Comparison of ENCODE assay signal across 18 cellular contexts in the genomic region with DNA sequence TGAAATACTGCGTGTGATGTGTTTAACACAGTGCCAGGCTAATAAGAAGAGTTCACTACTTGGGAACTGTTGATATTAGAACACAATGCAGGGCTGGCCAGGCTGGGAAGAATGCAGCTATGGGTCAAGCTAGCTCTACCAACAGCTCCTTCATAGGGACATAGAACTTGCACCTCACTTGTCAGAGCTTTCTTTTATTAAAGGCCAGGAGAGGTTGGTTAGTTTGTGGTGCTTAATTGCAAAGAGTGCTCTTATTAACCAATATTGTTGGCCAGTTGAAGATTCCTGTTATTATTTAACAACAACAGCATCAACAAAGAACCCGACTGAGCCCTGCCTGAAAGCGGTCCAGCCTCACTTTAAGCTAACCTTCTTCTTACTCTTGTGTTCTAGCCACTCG. TPM values are rescaled to one million over a fixed set of nuclear protein-coding genes. Genes with fewer than 3 reads are reported as not detected.
DNase-seq lines count a peak whose midpoint lies in the region; ATAC-seq and TF ChIP-seq lines count a peak whose summit lies in the region.
"Had no signal": no experiment of that assay in that cellular context is flagged by ENCODE, and none has a peak within 500 bp of the region (broad histone marks: within the 10 kb centered on the region; RNA-seq: fewer than 3 reads in every experiment).

No MANE protein-coding gene starts in this region.

- no peaks in the 10 kb centered on the region for H3K9me3 ChIP-seq in Karpas-422 (ENCODE audit: low read length)
- no peaks in the 10 kb centered on the region for H3K9me3 ChIP-seq in transverse colon
- H3K9me3 ChIP-seq in ovary: no peaks in the 10 kb centered on the region
- H3K9me3 ChIP-seq: A549, BE2C had no signal

- H2AFZ ChIP-seq in Karpas-422 (ENCODE audit: low read length): no peak overlapping the region
- H2AFZ ChIP-seq: GM23248 had no signal

- H3K4me3 Mint-ChIP-seq in Calu3 (ENCODE audit: low read depth, unreplicated experiment): no peak overlapping the region
- H3K4me3 Mint-ChIP-seq in stimulated activated memory B cell treated with anti-CD40 and anti-IgM and Interleukin-4, amounts not matched to agents 10 μg/mL and 1 μg/mL and 100 μg/mL, for 72 hours: no peak overlapping the region
- H3K4me3 Mint-ChIP-seq: CD8-positive, alpha-beta T cell; IgD-negative memory B cell had no signal

- intact Hi-C loops in Calu3 (cut with micrococcal nuclease; ENCODE audit: unreplicated experiment) (no loop called here), transverse colon (cut with DNase I; ENCODE audit: low total_unique reads) (no loop called here), ovary (cut with DNase I) (no loop called here)

- 0 out of 2 replicates have a peak, but pooled peaks cover 2% of the 10 kb centered on the region for H3K27me3 ChIP-seq in Karpas-422 (ENCODE audit: low read length)
- no peaks in the 10 kb centered on the region for H3K27me3 ChIP-seq in transverse colon
- no peaks in the 10 kb centered on the region for H3K27me3 ChIP-seq in ovary
- H3K27me3 ChIP-seq: BE2C had no signal

- H3K36me3 ChIP-seq in Karpas-422 (ENCODE audit: insufficient read depth, low read length): no peaks in the 10 kb centered on the region
- no peaks in the 10 kb centered on the region for H3K36me3 ChIP-seq in transverse colon
- no peaks in the 10 kb centered on the region for H3K36me3 ChIP-seq in ovary
- H3K36me3 ChIP-seq: BE2C had no signal

- H3K36me3 Mint-ChIP-seq in Calu3 (ENCODE audit: insufficient read depth, unreplicated experiment): peaks cover 14% of the 10 kb centered on the region
- no peaks in the 10 kb centered on the region for H3K36me3 Mint-ChIP-seq in stimulated activated memory B cell treated with anti-CD40 and anti-IgM and Interleukin-4, amounts not matched to agents 10 μg/mL and 1 μg/mL and 100 μg/mL, for 72 hours
- H3K36me3 Mint-ChIP-seq: CD8-positive, alpha-beta T cell; IgD-negative memory B cell had no signal

- TF ChIP-seq POLR2A in transverse colon (IDR thresholded peaks at IDR 0.05): no peak
- no peak for TF ChIP-seq POLR2A in ovary (IDR thresholded peaks at IDR 0.05)

- H3K9ac ChIP-seq in Karpas-422 (ENCODE audit: low read length): no peak overlapping the region
- H3K9ac ChIP-seq: GM23248 had no signal

- H4K20me1 ChIP-seq in Karpas-422 (ENCODE audit: insufficient read depth, low read depth, low read length): no peaks in the 10 kb centered on the region

- DNase-seq in Calu3: no peak
- DNase-seq in Karpas-422: peak; percentile 20
- DNase-seq in mucosa of gallbladder (ENCODE audit: low spot score): peak; percentile 13
- no peak for DNase-seq in transverse colon
- no peak for DNase-seq in ovary
- DNase-seq in islet precursor cell: no peak
- DNase-seq: BE2C; CD8-positive, alpha-beta T cell; COR-L47; DND-41; GDM1; GM23248 had no signal

- 77 to 79% methylated on average over 4 of the region's 4 CpGs for WGBS in transverse colon (ENCODE audit: low coverage in 1 of 2), 2 donors
- 67 to 72% (median 70%) methylated on average over 4 of the region's 4 CpGs for WGBS in ovary, 3 donors

- H3K27ac ChIP-seq in Karpas-422 (ENCODE audit: low read length) (no peak overlapping the region), transverse colon (peak overlapping the region in 3 of 4 donors; percentile 49 to 73 (median 60)), ovary (no peak overlapping the region)
- H3K27ac ChIP-seq: A549, C4-2B, GM23248, HL-60 had no signal

- no peaks in the 10 kb centered on the region for H3K9me2 ChIP-seq in Karpas-422 (replicated peaks; ENCODE audit: insufficient read depth, low read length)

- H3K4me1 Mint-ChIP-seq in Calu3 (ENCODE audit: low read depth, unreplicated experiment): peaks cover 67% of the 10 kb centered on the region
- no peaks in the 10 kb centered on the region for H3K4me1 Mint-ChIP-seq in stimulated activated memory B cell treated with anti-CD40 and anti-IgM and Interleukin-4, amounts not matched to agents 10 μg/mL and 1 μg/mL and 100 μg/mL, for 72 hours
- H3K4me1 Mint-ChIP-seq: IgD-negative memory B cell had no signal

- H3K4me3 ChIP-seq in Karpas-422 (ENCODE audit: low read length) (no peak overlapping the region), transverse colon (no peak overlapping the region), ovary (no peak overlapping the region)
- H3K4me3 ChIP-seq: A549, GM23248 had no signal

- no peak for TF ChIP-seq CTCF in Calu3 (IDR thresholded peaks at IDR 0.05; ENCODE audit: unreplicated experiment)
- TF ChIP-seq CTCF in transverse colon (IDR thresholded peaks at IDR 0.05): no peak
- TF ChIP-seq CTCF in ovary (IDR thresholded peaks at IDR 0.05): no peak

- peak overlapping the region; percentile 73 for H3K27ac Mint-ChIP-seq in Calu3 (ENCODE audit: unreplicated experiment)
- no peak overlapping the region for H3K27ac Mint-ChIP-seq in stimulated activated memory B cell treated with anti-CD40 and anti-IgM and Interleukin-4, amounts not matched to agents 10 μg/mL and 1 μg/mL and 100 μg/mL, for 72 hours
- H3K27ac Mint-ChIP-seq: CD8-positive, alpha-beta T cell; IgD-negative memory B cell had no signal

- no peak for TF ChIP-seq EP300 in transverse colon (IDR thresholded peaks at IDR 0.05; ENCODE audit: low read depth)
- no peak for TF ChIP-seq EP300 in ovary (IDR thresholded peaks at IDR 0.05)

- CTCF ChIA-PET in Calu3 (lab: Charles Lee): no interaction called here

- no peaks in the 10 kb centered on the region for H3K9me3 Mint-ChIP-seq in Calu3 (ENCODE audit: low read depth, unreplicated experiment)
- H3K9me3 Mint-ChIP-seq in stimulated activated memory B cell treated with anti-CD40 and anti-IgM and Interleukin-4, amounts not matched to agents 10 μg/mL and 1 μg/mL and 100 μg/mL, for 72 hours: no peaks in the 10 kb centered on the region
- H3K9me3 Mint-ChIP-seq: CD8-positive, alpha-beta T cell had no signal

- H3K4me2 ChIP-seq in Karpas-422 (ENCODE audit: low read depth, low read length, poor library complexity, severe bottlenecking): no peak overlapping the region
- H3K4me2 ChIP-seq: A549 had no signal

- no peaks in the 10 kb centered on the region for H3K27me3 Mint-ChIP-seq in Calu3 (ENCODE audit: unreplicated experiment)
- peaks cover 14% of the 10 kb centered on the region for H3K27me3 Mint-ChIP-seq in stimulated activated memory B cell treated with anti-CD40 and anti-IgM and Interleukin-4, amounts not matched to agents 10 μg/mL and 1 μg/mL and 100 μg/mL, for 72 hours
- H3K27me3 Mint-ChIP-seq: IgD-negative memory B cell had no signal

- ATAC-seq in stimulated activated memory B cell treated with anti-CD40 and anti-IgM and Interleukin-4, amounts not matched to agents 10 μg/mL and 1 μg/mL and 100 μg/mL, for 72 hours: no peak
- ATAC-seq: CD8-positive, alpha-beta T cell; HCT116 had no signal

- no peaks in the 10 kb centered on the region for H3K4me1 ChIP-seq in Karpas-422 (ENCODE audit: low read length)
- peaks cover 7 to 37% (median 14%) of the 10 kb centered on the region in 4 donors for H3K4me1 ChIP-seq in transverse colon
- H3K4me1 ChIP-seq in ovary (ENCODE audit: insufficient read depth): no peaks in the 10 kb centered on the region
- H3K4me1 ChIP-seq: BE2C had no signal

- BruUV-seq in Calu3 (replicated peaks; lab: Mats Ljungman, UMichigan): no TSS peak

- in situ Hi-C loops in transverse colon (cut with MboI; ENCODE audit: low pct_ligation_motif_present in 1 of 4, low pct_unique_long_range_greater_than_20kb in 1 of 4, low sequenced_read_pairs in 3 of 4): loop anchor here in 1 of 4 donors (25.0 kb wide), 1 partner anchor 248 kb away; no protein-coding TSS in a partner anchor

- no peaks in the 10 kb centered on the region for H3K79me2 ChIP-seq in Karpas-422 (ENCODE audit: low read length)

RNA-seq across cellular contexts. Expression of a gene that starts 43.5 kb away (rescaled TPM):
- total RNA-seq in Calu3 (2022) (not detected in 2 replicates), mucosa of gallbladder (1.3 TPM), transverse colon (1 to 10 TPM in 1 of 4 donors, not detected in 3; 1.2 TPM), ovary (1 to 10 TPM in 2 of 7 donors, under 1 TPM in 3, not detected in 2; 0.25 to 4.4 (median 0.71) TPM)
- total RNA-seq in Karpas-422 (2014; rRNA removed; shearing (Covaris generic); ENCODE audit: low replicate concordance): not detected in 2 replicates
- under 1 TPM in 1 of 2 donors, not detected in 1; 0.02 TPM for polyA plus RNA-seq in ovary
- total RNA-seq: CD8-positive, alpha-beta T cell had no signal
- polyA plus RNA-seq: IgD-negative memory B cell had no signal

Comparison
In these comparisons a context has a peak if more than half of its experiments do, and no peak if none do; other contexts are left out.
1. DNase-seq: peak in Karpas-422 (single experiment) and mucosa of gallbladder (single experiment); none in Calu3 (single experiment), transverse colon (single experiment), ovary (0 of 5) and islet precursor cell (single experiment).
2. H3K27ac ChIP-seq: peak in transverse colon (3 of 4); none in Karpas-422 (single experiment) and ovary (0 of 2).